In genomic region chr10:103072891-103073290, GRCh38 we compare ENCODE assay signal across 22 cellular contexts.
DNase-seq lines count a peak whose midpoint lies in the region; ATAC-seq and TF ChIP-seq lines count a peak whose summit lies in the region.
"Had no signal": no experiment of that assay in that cellular context is flagged by ENCODE, and none has a peak within 500 bp of the region (broad histone marks: within the 10 kb centered on the region; RNA-seq: fewer than 3 reads in every experiment).

No MANE protein-coding gene starts in this region.

- no peak overlapping the region for H3K9ac ChIP-seq in endodermal cell (ENCODE audit: extremely low read depth, low read length, poor library complexity, severe bottlenecking)
- H3K9ac ChIP-seq: BLaER1 had no signal

- TF ChIP-seq CTCF in endodermal cell (conservative IDR thresholded peaks at IDR 0.05) (no peak), nephron progenitor cell (IDR thresholded peaks at IDR 0.05) (no peak), left lung (IDR thresholded peaks at IDR 0.05) (no peak)

- H3K27me3 Mint-ChIP-seq in central memory CD8-positive, alpha-beta T cell = no peaks in the 10 kb centered on the region
- no peaks in the 10 kb centered on the region for H3K27me3 Mint-ChIP-seq in endodermal cell (ENCODE audit: insufficient read depth)
- peaks cover 11% of the 10 kb centered on the region for H3K27me3 Mint-ChIP-seq in nephron progenitor cell (ENCODE audit: low read depth, poor library complexity)
- no peaks in the 10 kb centered on the region for H3K27me3 Mint-ChIP-seq in activated CD4-positive, alpha-beta memory T cell treated with anti-CD3 and anti-CD28 coated beads, Interleukin-2, amount 10 ng/mL, durations not matched to agents 7 days and 5 days
- H3K27me3 Mint-ChIP-seq: CD4-positive, alpha-beta memory T cell; CD4-positive, CD25-positive, alpha-beta regulatory T cell; CD8-positive, alpha-beta memory T cell had no signal

- peaks cover 19% of the 10 kb centered on the region for H3K36me3 Mint-ChIP-seq in central memory CD8-positive, alpha-beta T cell (ENCODE audit: insufficient read depth)
- peaks cover 9% of the 10 kb centered on the region for H3K36me3 Mint-ChIP-seq in endodermal cell (ENCODE audit: low read depth)
- peaks cover 18% of the 10 kb centered on the region for H3K36me3 Mint-ChIP-seq in nephron progenitor cell (ENCODE audit: low read depth)
- no peaks in the 10 kb centered on the region for H3K36me3 Mint-ChIP-seq in activated CD4-positive, alpha-beta memory T cell treated with anti-CD3 and anti-CD28 coated beads, Interleukin-2, amount 10 ng/mL, durations not matched to agents 7 days and 5 days (ENCODE audit: low read depth)

- H3K36me3 ChIP-seq in endodermal cell (ENCODE audit: control insufficient read depth, insufficient read depth, low read length) (no peaks in the 10 kb centered on the region), left lung (peaks cover 0 to 18% of the 10 kb centered on the region in 2 donors)
- H3K36me3 ChIP-seq: BE2C had no signal

- peak overlapping the region; percentile 65 for H3K27ac Mint-ChIP-seq in central memory CD8-positive, alpha-beta T cell (ENCODE audit: low read depth)
- H3K27ac Mint-ChIP-seq in endodermal cell = no peak overlapping the region
- H3K27ac Mint-ChIP-seq in nephron progenitor cell = peak overlapping the region; percentile 23
- H3K27ac Mint-ChIP-seq in activated CD4-positive, alpha-beta memory T cell treated with anti-CD3 and anti-CD28 coated beads, Interleukin-2, amount 10 ng/mL, durations not matched to agents 7 days and 5 days = no peak overlapping the region
- H3K27ac Mint-ChIP-seq: CD14-positive monocyte; CD4-positive, alpha-beta memory T cell; CD8-positive, alpha-beta memory T cell had no signal

- CTCF ChIA-PET in activated CD4-positive, alpha-beta memory T cell treated with anti-CD3 and anti-CD28 coated beads, Interleukin-2, amount 10 ng/mL, durations not matched to agents 7 days and 5 days (lab: Charles Lee) = interaction anchor here (1.1 kb wide), 1 partner anchor 155 kb away, joined by 4 read pairs; the partner anchor contains the start of gene CNNM2

- H3K4me1 Mint-ChIP-seq in central memory CD8-positive, alpha-beta T cell = peaks cover 17% of the 10 kb centered on the region
- H3K4me1 Mint-ChIP-seq in endodermal cell (no peaks in the 10 kb centered on the region), nephron progenitor cell (no peaks in the 10 kb centered on the region)
- H3K4me1 Mint-ChIP-seq in activated CD4-positive, alpha-beta memory T cell treated with anti-CD3 and anti-CD28 coated beads, Interleukin-2, amount 10 ng/mL, durations not matched to agents 7 days and 5 days = peaks cover 30% of the 10 kb centered on the region

- H3K9me3 ChIP-seq in endodermal cell (ENCODE audit: control insufficient read depth, low read length) (no peaks in the 10 kb centered on the region), left lung (no peaks in the 10 kb centered on the region)
- H3K9me3 ChIP-seq: BE2C, BLaER1 had no signal

- H3K27me3 ChIP-seq in endodermal cell (ENCODE audit: control insufficient read depth, insufficient read depth, low read length, poor library complexity, severe bottlenecking) (no peaks in the 10 kb centered on the region), left lung (no peaks in the 10 kb centered on the region)
- H3K27me3 ChIP-seq: BE2C, BLaER1 had no signal

- no peaks in the 10 kb centered on the region for H3K4me1 ChIP-seq in endodermal cell (ENCODE audit: control insufficient read depth, insufficient read depth, low read length)
- H3K4me1 ChIP-seq in left lung = peaks cover 0 to 10% of the 10 kb centered on the region in 2 donors
- H3K4me1 ChIP-seq: BE2C had no signal

- DNase-seq in central memory CD8-positive, alpha-beta T cell (ENCODE audit: low spot score in 2 of 2) = no peak
- DNase-seq in endodermal cell (peak; percentile 35), nephron progenitor cell (no peak), left lung (no peak)
- DNase-seq in activated CD4-positive, alpha-beta memory T cell treated with anti-CD3 and anti-CD28 coated beads, Interleukin-2, amount 10 ng/mL, durations not matched to agents 7 days and 5 days = no peak
- DNase-seq: 8988T; ACHN; BE2C; C1 segment of cervical spinal cord; CD4-positive, alpha-beta memory T cell; CD4-positive, CD25-positive, alpha-beta regulatory T cell; CD8-positive, alpha-beta memory T cell; COR-L47; DMS 273 treated with DMSO at 0.1 percent for 48 hours; DMS153; DMS53; DMS79; DND-41; EL; GF-D8 had no signal

- no peak overlapping the region for H3K4me3 Mint-ChIP-seq in central memory CD8-positive, alpha-beta T cell
- H3K4me3 Mint-ChIP-seq in endodermal cell = no peak overlapping the region
- H3K4me3 Mint-ChIP-seq in nephron progenitor cell = no peak overlapping the region
- H3K4me3 Mint-ChIP-seq in activated CD4-positive, alpha-beta memory T cell treated with anti-CD3 and anti-CD28 coated beads, Interleukin-2, amount 10 ng/mL, durations not matched to agents 7 days and 5 days = no peak overlapping the region
- H3K4me3 Mint-ChIP-seq: CD14-positive monocyte; CD4-positive, alpha-beta memory T cell; CD4-positive, CD25-positive, alpha-beta regulatory T cell; CD8-positive, alpha-beta memory T cell had no signal

- intact Hi-C loops in left lung (cut with DNase I) = no loop called here

- H3K4me3 ChIP-seq in endodermal cell (ENCODE audit: low read length) (no peak overlapping the region), left lung (no peak overlapping the region)
- H3K4me3 ChIP-seq: BLaER1 had no signal

- POLR2A ChIA-PET in activated CD4-positive, alpha-beta memory T cell treated with anti-CD3 and anti-CD28 coated beads, Interleukin-2, amount 10 ng/mL, durations not matched to agents 7 days and 5 days (lab: Charles Lee) = interaction anchor here (0.9 kb wide), 1 partner anchor 158 kb away, joined by 3 read pairs; no protein-coding TSS in a partner anchor

- no peak for ATAC-seq in central memory CD8-positive, alpha-beta T cell (replicated peaks; ENCODE audit: extremely low read depth, poor library complexity, severe bottlenecking)
- ATAC-seq in left lung = no peak

- H3K9me3 Mint-ChIP-seq in central memory CD8-positive, alpha-beta T cell = no peaks in the 10 kb centered on the region
- H3K9me3 Mint-ChIP-seq in endodermal cell (no peaks in the 10 kb centered on the region), nephron progenitor cell (no peaks in the 10 kb centered on the region)
- no peaks in the 10 kb centered on the region for H3K9me3 Mint-ChIP-seq in activated CD4-positive, alpha-beta memory T cell treated with anti-CD3 and anti-CD28 coated beads, Interleukin-2, amount 10 ng/mL, durations not matched to agents 7 days and 5 days
- H3K9me3 Mint-ChIP-seq: CD14-positive monocyte; CD4-positive, alpha-beta memory T cell; CD4-positive, CD25-positive, alpha-beta regulatory T cell; CD8-positive, alpha-beta memory T cell had no signal

- WGBS in endodermal cell (ENCODE audit: insufficient coverage in 1 of 2, insufficient read length in 1 of 2), 2 experiments = 98 to 100% methylated on average over 2 to 8 of the region's 8 CpGs

- H3K27ac ChIP-seq in endodermal cell (ENCODE audit: low read depth, low read length) (no peak overlapping the region), left lung (no peak overlapping the region)
- H3K27ac ChIP-seq: BLaER1 had no signal

Comparison
In these comparisons a context has a peak if more than half of its experiments do, and no peak if none do; other contexts are left out.
1. H3K27ac Mint-ChIP-seq: peak in central memory CD8-positive, alpha-beta T cell (single experiment) and nephron progenitor cell (single experiment); none in endodermal cell (single experiment) and activated CD4-positive, alpha-beta memory T cell treated with anti-CD3 and anti-CD28 coated beads, Interleukin-2, amount 10 ng/mL, durations not matched to agents 7 days and 5 days (single experiment).